1 cellular context compared by ENCODE assay signal in the genomic region with DNA sequence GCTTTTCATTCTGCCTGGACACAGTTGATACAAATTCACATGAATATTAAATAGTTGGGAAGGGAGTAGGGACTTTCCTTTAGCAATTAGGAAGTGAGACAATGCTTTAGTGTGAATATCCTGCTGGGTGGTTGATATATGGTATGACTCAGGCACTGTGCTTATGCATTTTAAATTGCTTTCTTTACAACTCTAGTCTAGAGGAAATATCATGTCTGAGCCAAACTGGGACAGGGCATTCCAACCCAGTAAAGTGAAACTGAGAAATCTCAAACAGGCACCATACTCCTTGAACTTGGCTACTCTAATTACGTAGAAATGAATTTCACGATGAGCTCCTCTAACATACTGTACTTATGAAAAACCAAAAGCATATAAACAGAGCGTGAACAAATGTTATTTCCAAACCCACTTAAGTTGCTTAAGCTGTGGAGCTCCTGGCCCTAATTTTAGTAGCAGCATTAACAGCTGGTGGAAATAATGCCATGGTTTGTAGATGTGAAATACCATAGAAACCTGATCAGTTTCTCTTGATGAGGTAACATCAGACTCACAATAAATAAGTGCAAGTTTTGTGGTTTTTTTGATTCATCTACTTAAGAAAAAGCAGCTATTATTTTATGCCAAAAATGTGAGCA.
TF ChIP-seq lines count a peak whose summit lies in the region.

No MANE protein-coding gene starts in this region.

TF ChIP-seq in H1, 55 proteins besides CTCF, POLR2A, EP300 and RAD21:
- no peak for TF ChIP-seq EZH2 (IDR thresholded peaks at IDR 0.05; ENCODE audit: low read depth, low read length, severe bottlenecking)
- TF ChIP-seq JUND (IDR thresholded peaks at IDR 0.05; ENCODE audit: low read length): peak; percentile 51; the same call in 1 of the 2 replicates
- no peak for TF ChIP-seq YY1 (IDR thresholded peaks at IDR 0.05; ENCODE audit: low read depth, low read length)
- TF ChIP-seq JUN (IDR thresholded peaks at IDR 0.05; ENCODE audit: low read depth, low read length): no peak
- no peak for TF ChIP-seq BCL11A (IDR thresholded peaks at IDR 0.05; ENCODE audit: low read depth in 2 of 2, low read length in 2 of 2)
- TF ChIP-seq, protein P1, sequence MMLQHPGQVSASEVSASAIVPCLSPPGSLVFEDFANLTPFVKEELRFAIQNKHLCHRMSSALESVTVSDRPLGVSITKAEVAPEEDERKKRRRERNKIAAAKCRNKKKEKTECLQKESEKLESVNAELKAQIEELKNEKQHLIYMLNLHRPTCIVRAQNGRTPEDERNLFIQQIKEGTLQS (IDR thresholded peaks at IDR 0.05; ENCODE audit: insufficient read depth, low read depth, low read length): no peak
- TF ChIP-seq CBX8 (IDR thresholded peaks at IDR 0.05; ENCODE audit: borderline replicate concordance, low read depth, low read length): no peak
- no peak for TF ChIP-seq SP4 (IDR thresholded peaks at IDR 0.05; ENCODE audit: low read length)
- no peak for TF ChIP-seq NRF1 (IDR thresholded peaks at IDR 0.05; ENCODE audit: low read depth, low read length)
- no peak for TF ChIP-seq ASH2L (IDR thresholded peaks at IDR 0.05; ENCODE audit: low read length)
- TF ChIP-seq, protein P2, sequence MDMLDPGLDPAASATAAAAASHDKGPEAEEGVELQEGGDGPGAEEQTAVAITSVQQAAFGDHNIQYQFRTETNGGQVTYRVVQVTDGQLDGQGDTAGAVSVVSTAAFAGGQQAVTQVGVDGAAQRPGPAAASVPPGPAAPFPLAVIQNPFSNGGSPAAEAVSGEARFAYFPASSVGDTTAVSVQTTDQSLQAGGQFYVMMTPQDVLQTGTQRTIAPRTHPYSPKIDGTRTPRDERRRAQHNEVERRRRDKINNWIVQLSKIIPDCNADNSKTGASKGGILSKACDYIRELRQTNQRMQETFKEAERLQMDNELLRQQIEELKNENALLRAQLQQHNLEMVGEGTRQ (IDR thresholded peaks at IDR 0.05; ENCODE audit: low read length): no peak
- 0 out of 2 replicates have a peak, but pooled peaks have one; percentile 5 for TF ChIP-seq SP1 (IDR thresholded peaks at IDR 0.05; ENCODE audit: low read depth, low read length)
- no peak for TF ChIP-seq KDM4A (IDR thresholded peaks at IDR 0.05; ENCODE audit: low read depth, low read length, severe bottlenecking)
- TF ChIP-seq NANOG (IDR thresholded peaks at IDR 0.05; ENCODE audit: insufficient read depth, low read depth, low read length, poor library complexity, severe bottlenecking): no peak
- no peak for TF ChIP-seq TBP (IDR thresholded peaks at IDR 0.05; ENCODE audit: low read depth, low read length)
- TF ChIP-seq CBX5 (IDR thresholded peaks at IDR 0.05; ENCODE audit: low read depth, low read length): no peak
